9 cellular contexts compared by ENCODE assay signal in genomic region chr12:6551496-6552139, GRCh38. TPM values are rescaled to one million over a fixed set of nuclear protein-coding genes. Genes with fewer than 3 reads are reported as not detected.
DNase-seq lines count a peak whose midpoint lies in the region; ATAC-seq and TF ChIP-seq lines count a peak whose summit lies in the region.
"Had no signal": no experiment of that assay in that cellular context is flagged by ENCODE, and none has a peak within 500 bp of the region (broad histone marks: within the 10 kb centered on the region; RNA-seq: fewer than 3 reads in every experiment).

No MANE protein-coding gene starts in this region.

- H3K27me3 ChIP-seq in HUES6 (ENCODE audit: control insufficient read depth, insufficient read depth, low read length) (no peaks in the 10 kb centered on the region), thymus (ENCODE audit: control insufficient read depth, insufficient read depth) (no peaks in the 10 kb centered on the region)

- DNase-seq in cardiac fibroblast (ENCODE audit: low read depth in 2 of 2), result peak; percentile 73 to 82
- DNase-seq in kidney tubule cell (ENCODE audit: low spot score), result peak; percentile 53
- DNase-seq in ureter (ENCODE audit: low spot score), result no peak
- no peak for DNase-seq in NCI-H524 (lab: John Stamatoyannopoulos, UW)
- DNase-seq: naive B cell had no signal

- H3K4me1 ChIP-seq in HUES6 (ENCODE audit: control insufficient read depth, insufficient read depth, low read length) (peaks cover 20% of the 10 kb centered on the region), thymus (ENCODE audit: control insufficient read depth, insufficient read depth, low read length) (peaks cover 15% of the 10 kb centered on the region)

- 95% methylated on average over 11 of the region's 11 CpGs for WGBS in thymus

- no peak overlapping the region for H3K4me3 ChIP-seq in HUES6 (ENCODE audit: low read depth, low read length)
- peak overlapping the region in 1 of 2 donors; percentile 21 for H3K4me3 ChIP-seq in cardiac fibroblast (replicated peaks in 1 of 2; ENCODE audit: low read depth in 2 of 2, low read length in 2 of 2)
- no peak overlapping the region for H3K4me3 ChIP-seq in thymus (ENCODE audit: low read length)

- no peaks in the 10 kb centered on the region for H3K9me3 ChIP-seq in HUES6 (ENCODE audit: control insufficient read depth, insufficient read depth, low read depth, low read length)
- no peaks in the 10 kb centered on the region for H3K9me3 ChIP-seq in thymus (ENCODE audit: control insufficient read depth)

- no peak overlapping the region for H3K9ac ChIP-seq in HUES6 (ENCODE audit: low read length)

- H3K36me3 ChIP-seq in HUES6 (ENCODE audit: control insufficient read depth, insufficient read depth, low read length) (peaks cover 46% of the 10 kb centered on the region), thymus (ENCODE audit: control insufficient read depth, insufficient read depth) (peaks cover 51% of the 10 kb centered on the region)

- no peak for TF ChIP-seq CTCF in cardiac fibroblast (IDR thresholded peaks at IDR 0.05; ENCODE audit: low read depth, low read length)

- H3K27ac ChIP-seq in HUES6 (ENCODE audit: low read depth, low read length) (0 out of 2 replicates have a peak overlapping the region, but pooled peaks have one; percentile 3), thymus (ENCODE audit: low read depth) (peak overlapping the region; percentile 64)

- no peak for ATAC-seq in GM21515 (IDR thresholded peaks at IDR 0.05; ENCODE audit: unreplicated experiment)
- ATAC-seq in HG03342 (IDR thresholded peaks at IDR 0.05; ENCODE audit: unreplicated experiment), result no peak

RNA-seq across cellular contexts. Expression of gene IFFO1, which starts 4.2 kb away (rescaled TPM):
- polyA plus RNA-seq in thymus, result 52.0 TPM
- 13.7 TPM for total RNA-seq in ureter

RNA-seq across cellular contexts. Expression of gene NOP2, which starts 16.5 kb away (rescaled TPM):
- polyA plus RNA-seq in thymus, result 45.5 TPM
- 51.7 TPM for total RNA-seq in ureter

RNA-seq across cellular contexts. Expression of gene GAPDH, which starts 17.3 kb away (rescaled TPM):
- 1,220 TPM for polyA plus RNA-seq in thymus
- 2,120 TPM for total RNA-seq in ureter

RNA-seq across cellular contexts. Expression of gene CHD4, which starts 55.6 kb away (rescaled TPM):
- polyA plus RNA-seq in thymus, result 230 TPM
- total RNA-seq in ureter, result 232 TPM

RNA-seq across cellular contexts. Expression of gene NCAPD2, which starts 57.7 kb away (rescaled TPM):
- polyA plus RNA-seq in thymus, result 18.8 TPM
- 24.0 TPM for total RNA-seq in ureter

Comparison
In these comparisons a context has a peak if more than half of its experiments do, and no peak if none do; other contexts are left out.
1. DNase-seq: peak in cardiac fibroblast (2 of 2) and kidney tubule cell (single experiment); none in ureter (single experiment) and NCI-H524 (0 of 2).